ENCODE assay signal across 1 cellular context in genomic region chr1:150551784-150552691, GRCh38.
TF ChIP-seq lines count a peak whose summit lies in the region.

No MANE protein-coding gene starts in this region.

TF ChIP-seq in HepG2, 621 proteins besides CTCF, POLR2A, EP300 and RAD21 (continued from another document and continues in another):
- TF ChIP-seq ZNF362 (CRISPR knock-in tag; IDR thresholded peaks at IDR 0.05; ENCODE audit: borderline replicate concordance) (peak; percentile 35; the same call in 1 of the 2 replicates), TAF1 (CRISPR knock-in tag; IDR thresholded peaks at IDR 0.05) (0 out of 2 replicates have a peak, but pooled peaks have one; percentile 39), JDP2 (CRISPR knock-in tag; IDR thresholded peaks at IDR 0.05; ENCODE audit: borderline replicate concordance) (no peak), ZNF329 (CRISPR knock-in tag; IDR thresholded peaks at IDR 0.05; ENCODE audit: low read depth) (no peak), ZNF512 (CRISPR knock-in tag; IDR thresholded peaks at IDR 0.05) (0 out of 2 replicates have a peak, but pooled peaks have one; percentile 19), ZNF646 (CRISPR knock-in tag; IDR thresholded peaks at IDR 0.05) (no peak), CREM (IDR thresholded peaks at IDR 0.05) (peak; percentile 59; the same call in 1 of the 2 replicates), CREM (CRISPR knock-in tag; IDR thresholded peaks at IDR 0.05) (no peak), SMYD3 (CRISPR knock-in tag; IDR thresholded peaks at IDR 0.05) (no peak), TOE1 (CRISPR knock-in tag; IDR thresholded peaks at IDR 0.05) (no peak), ZFP41 (CRISPR knock-in tag; IDR thresholded peaks at IDR 0.05; ENCODE audit: borderline replicate concordance) (no peak), IKZF5 (CRISPR knock-in tag; IDR thresholded peaks at IDR 0.05) (no peak; the same call in 1 of the 2 replicates), NONO (IDR thresholded peaks at IDR 0.05) (no peak), NONO (CRISPR knock-in tag; conservative IDR thresholded peaks at IDR 0.05) (0 out of 2 replicates have a peak, but pooled peaks have one; percentile 24), ZNF670 (CRISPR knock-in tag; IDR thresholded peaks at IDR 0.05; ENCODE audit: borderline replicate concordance) (peak; percentile 69; the same call in 1 of the 2 replicates), ZNF274 (CRISPR knock-in tag; IDR thresholded peaks at IDR 0.05) (no peak), DPF2 (CRISPR knock-in tag; IDR thresholded peaks at IDR 0.05; ENCODE audit: borderline replicate concordance, low read depth) (peak; percentile 46), FOSL1 (CRISPR knock-in tag; IDR thresholded peaks at IDR 0.05; ENCODE audit: borderline replicate concordance) (no peak), ZNF30 (CRISPR knock-in tag; IDR thresholded peaks at IDR 0.05) (no peak), ZNF558 (CRISPR knock-in tag; IDR thresholded peaks at IDR 0.05; ENCODE audit: borderline replicate concordance) (no peak), ZNF609 (CRISPR knock-in tag; IDR thresholded peaks at IDR 0.05; ENCODE audit: borderline replicate concordance) (no peak), FOXP4 (CRISPR knock-in tag; IDR thresholded peaks at IDR 0.05) (peak; percentile 66; the same call in 1 of the 2 replicates), NCOA5 (CRISPR knock-in tag; IDR thresholded peaks at IDR 0.05) (no peak), PLRG1 (conservative IDR thresholded peaks at IDR 0.05) (no peak), ELF1 (CRISPR knock-in tag; IDR thresholded peaks at IDR 0.05) (0 out of 2 replicates have a peak, but pooled peaks have one; percentile 13), TBL1XR1 (IDR thresholded peaks at IDR 0.05; ENCODE audit: borderline replicate concordance, low read length, partially characterized antibody) (no peak), PTBP1 (IDR thresholded peaks at IDR 0.05; ENCODE audit: low read depth, low read length, poor library complexity, severe bottlenecking) (no peak), ZNF772 (CRISPR knock-in tag; IDR thresholded peaks at IDR 0.05) (0 out of 2 replicates have a peak, but pooled peaks have one; percentile 28), ZNF839 (CRISPR knock-in tag; IDR thresholded peaks at IDR 0.05; ENCODE audit: borderline replicate concordance) (peak; percentile 45; the same call in 1 of the 2 replicates), NFKBIZ (CRISPR knock-in tag; IDR thresholded peaks at IDR 0.05) (no peak), SKI (IDR thresholded peaks at IDR 0.05; ENCODE audit: partially characterized antibody) (no peak), ZNF350 (CRISPR knock-in tag; IDR thresholded peaks at IDR 0.05; ENCODE audit: borderline replicate concordance, low read depth) (peak; percentile 68; the same call in 1 of the 2 replicates), NCOA2 (CRISPR knock-in tag; IDR thresholded peaks at IDR 0.05) (peak; percentile 45; the same call in 1 of the 2 replicates), ZFP36L1 (CRISPR knock-in tag; IDR thresholded peaks at IDR 0.05) (peak; percentile 38; the same call in 1 of the 2 replicates), EZH2 (conservative IDR thresholded peaks at IDR 0.05; ENCODE audit: low read depth, low read length) (no peak), TFE3 (CRISPR knock-in tag; IDR thresholded peaks at IDR 0.05) (no peak), ZNF317 (CRISPR knock-in tag; IDR thresholded peaks at IDR 0.05) (no peak), KAT8 (CRISPR knock-in tag; IDR thresholded peaks at IDR 0.05) (peak; percentile 67)
